In genomic region chr6:104885518-104886043, GRCh38 we compare ENCODE assay signal across 19 cellular contexts.
"Had no signal": no experiment of that assay in that cellular context is flagged by ENCODE, and none has a peak within 500 bp of the region (broad histone marks: within the 10 kb centered on the region; RNA-seq: fewer than 3 reads in every experiment).

No MANE protein-coding gene starts in this region.

- H3K79me2 ChIP-seq: hepatocyte had no signal

- H3K27ac ChIP-seq: body of pancreas, coronary artery, gastroesophageal sphincter, hepatocyte, upper lobe of left lung had no signal

- H3K4me1 ChIP-seq: body of pancreas, gastroesophageal sphincter, upper lobe of left lung had no signal

- H2AFZ ChIP-seq: hepatocyte had no signal

- H3K9me3 ChIP-seq: body of pancreas had no signal

- H3K27me3 ChIP-seq: body of pancreas, hepatocyte, upper lobe of left lung had no signal

- H3K27ac Mint-ChIP-seq: activated CD8-positive, alpha-beta memory T cell treated with anti-CD3 and anti-CD28 coated beads, Interleukin-2, amount 10 ng/mL, durations not matched to agents 7 days and 5 days; activated naive CD4-positive, alpha-beta T cell treated with anti-CD3 and anti-CD28 coated beads, Interleukin-2, amount 50 U/mL, for 72 hours; activated T-cell treated with anti-CD3 and anti-CD28 coated beads, Interleukin-2, amount 50 U/mL, for 24 hours; nephron had no signal

- DNase-seq: activated CD4-positive, alpha-beta T cell treated with anti-CD3 and anti-CD28 coated beads for 1 hour; activated CD4-positive, alpha-beta T cell treated with anti-CD3 and anti-CD28 coated beads, Interleukin-2, amount 50 U/mL, for 48 hours; activated CD8-positive, alpha-beta memory T cell treated with anti-CD3 and anti-CD28 coated beads, Interleukin-2, amount 10 ng/mL, durations not matched to agents 7 days and 5 days; activated effector memory CD4-positive, alpha-beta T cell treated with Interleukin-2 at 50 U/mL for 16 hours; activated T-cell treated with anti-CD3 and anti-CD28 coated beads, Interleukin-2, amount 50 U/mL, for 24 hours; amniotic stem cell; body of pancreas; central memory CD4-positive, alpha-beta T cell; effector CD8-positive, alpha-beta T cell; stimulated activated CD4-positive, alpha-beta T cell treated with anti-CD3 and anti-CD28 coated beads, Interleukin-4, amount 100 ng/mL, for 1 hour; stimulated activated CD8-positive, alpha-beta memory T cell treated with anti-CD3 and anti-CD28 coated beads, Interleukin-4, amount 100 ng/mL, for 48 hours; stimulated activated naive CD8-positive, alpha-beta T cell treated with anti-CD3 and anti-CD28 coated beads, Interleukin-15, Interleukin-2, amounts not matched to agents 100 U/mL and 50 U/mL, for 24 hours; T-helper 9 cell had no signal

- H3K4me2 ChIP-seq: hepatocyte had no signal

- ATAC-seq: activated CD8-positive, alpha-beta memory T cell treated with anti-CD3 and anti-CD28 coated beads, Interleukin-2, amount 10 ng/mL, durations not matched to agents 7 days and 5 days; body of pancreas; gastroesophageal sphincter had no signal

- H3K4me1 Mint-ChIP-seq: activated CD8-positive, alpha-beta memory T cell treated with anti-CD3 and anti-CD28 coated beads, Interleukin-2, amount 10 ng/mL, durations not matched to agents 7 days and 5 days; nephron had no signal

- H3K4me3 Mint-ChIP-seq: activated CD8-positive, alpha-beta memory T cell treated with anti-CD3 and anti-CD28 coated beads, Interleukin-2, amount 10 ng/mL, durations not matched to agents 7 days and 5 days; activated T-cell treated with anti-CD3 and anti-CD28 coated beads, Interleukin-2, amount 50 U/mL, for 24 hours; nephron had no signal

- H3K36me3 ChIP-seq: gastroesophageal sphincter, upper lobe of left lung had no signal

- H3K4me3 ChIP-seq: body of pancreas, coronary artery, gastroesophageal sphincter, hepatocyte, upper lobe of left lung had no signal
